ENCODE assay signal across 1 cellular context in genomic region chr6:31806470-31807272, GRCh38.
TF ChIP-seq lines count a peak whose summit lies in the region.

Gene LSM2 (minus strand): TSS chr6:31806966. CDS start chr6:31806757, 209 bp downstream.

TF ChIP-seq in HepG2, 621 proteins besides CTCF, POLR2A, EP300 and RAD21 (continued from another document and continues in another):
- TF ChIP-seq, protein P1, sequence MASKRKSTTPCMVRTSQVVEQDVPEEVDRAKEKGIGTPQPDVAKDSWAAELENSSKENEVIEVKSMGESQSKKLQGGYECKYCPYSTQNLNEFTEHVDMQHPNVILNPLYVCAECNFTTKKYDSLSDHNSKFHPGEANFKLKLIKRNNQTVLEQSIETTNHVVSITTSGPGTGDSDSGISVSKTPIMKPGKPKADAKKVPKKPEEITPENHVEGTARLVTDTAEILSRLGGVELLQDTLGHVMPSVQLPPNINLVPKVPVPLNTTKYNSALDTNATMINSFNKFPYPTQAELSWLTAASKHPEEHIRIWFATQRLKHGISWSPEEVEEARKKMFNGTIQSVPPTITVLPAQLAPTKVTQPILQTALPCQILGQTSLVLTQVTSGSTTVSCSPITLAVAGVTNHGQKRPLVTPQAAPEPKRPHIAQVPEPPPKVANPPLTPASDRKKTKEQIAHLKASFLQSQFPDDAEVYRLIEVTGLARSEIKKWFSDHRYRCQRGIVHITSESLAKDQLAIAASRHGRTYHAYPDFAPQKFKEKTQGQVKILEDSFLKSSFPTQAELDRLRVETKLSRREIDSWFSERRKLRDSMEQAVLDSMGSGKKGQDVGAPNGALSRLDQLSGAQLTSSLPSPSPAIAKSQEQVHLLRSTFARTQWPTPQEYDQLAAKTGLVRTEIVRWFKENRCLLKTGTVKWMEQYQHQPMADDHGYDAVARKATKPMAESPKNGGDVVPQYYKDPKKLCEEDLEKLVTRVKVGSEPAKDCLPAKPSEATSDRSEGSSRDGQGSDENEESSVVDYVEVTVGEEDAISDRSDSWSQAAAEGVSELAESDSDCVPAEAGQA (IDR thresholded peaks at IDR 0.05; ENCODE audit: low read depth): peak; percentile 83
- TF ChIP-seq, protein P1 (CRISPR knock-in tag; IDR thresholded peaks at IDR 0.05; ENCODE audit: borderline replicate concordance): peak; percentile 64; the same call in 1 of the 2 replicates
- TF ChIP-seq ZBTB20 (CRISPR knock-in tag; IDR thresholded peaks at IDR 0.05; ENCODE audit: borderline replicate concordance, low read depth) (peak; percentile 87), MXD4 (CRISPR knock-in tag; IDR thresholded peaks at IDR 0.05) (peak; percentile 96), STAT6 (CRISPR knock-in tag; IDR thresholded peaks at IDR 0.05; ENCODE audit: borderline replicate concordance) (no peak; the same call in 1 of the 2 replicates), ATAD3A (CRISPR knock-in tag; IDR thresholded peaks at IDR 0.05) (no peak), ZNF430 (CRISPR knock-in tag; IDR thresholded peaks at IDR 0.05) (peak; percentile 96), HMG20A (CRISPR knock-in tag; IDR thresholded peaks at IDR 0.05; ENCODE audit: borderline replicate concordance) (no peak; the same call in 1 of the 2 replicates), RFXAP (CRISPR knock-in tag; IDR thresholded peaks at IDR 0.05; ENCODE audit: borderline replicate concordance) (peak; percentile 84), CBFB (CRISPR knock-in tag; IDR thresholded peaks at IDR 0.05) (peak; percentile 83), MED13 (CRISPR knock-in tag; IDR thresholded peaks at IDR 0.05) (0 out of 2 replicates have a peak, but pooled peaks have one; percentile 37), HNRNPUL1 (IDR thresholded peaks at IDR 0.05; ENCODE audit: low read depth, low read length) (peak; percentile 68; the same call in 1 of the 2 replicates), KLF13 (CRISPR knock-in tag; IDR thresholded peaks at IDR 0.05) (no peak), ZNF772 (CRISPR knock-in tag; IDR thresholded peaks at IDR 0.05) (peak; percentile 74), CC2D1A (CRISPR knock-in tag; IDR thresholded peaks at IDR 0.05) (peak; percentile 64; the same call in 1 of the 2 replicates), MED1 (CRISPR knock-in tag; IDR thresholded peaks at IDR 0.05) (peak; percentile 86), ZNF616 (CRISPR knock-in tag; IDR thresholded peaks at IDR 0.05; ENCODE audit: low read depth) (peak; percentile 65; the same call in 1 of the 2 replicates), ZNF75D (CRISPR knock-in tag; IDR thresholded peaks at IDR 0.05; ENCODE audit: borderline replicate concordance) (no peak), REST (IDR thresholded peaks at IDR 0.05; ENCODE audit: borderline replicate concordance in 1 of 2, low read depth in 1 of 2, low read length in 2 of 2) (peak in 1 of 2 experiments; percentile 73; a peak in 2 of 4 replicates), ZKSCAN1 (IDR thresholded peaks at IDR 0.05; ENCODE audit: low read length) (no peak), KAT8 (CRISPR knock-in tag; IDR thresholded peaks at IDR 0.05) (peak; percentile 97), ZMYM4 (CRISPR knock-in tag; IDR thresholded peaks at IDR 0.05) (peak; percentile 89), ERF (CRISPR knock-in tag; IDR thresholded peaks at IDR 0.05) (peak; percentile 89), ZNF615 (CRISPR knock-in tag; IDR thresholded peaks at IDR 0.05; ENCODE audit: borderline replicate concordance) (no peak), TFDP1 (CRISPR knock-in tag; IDR thresholded peaks at IDR 0.05; ENCODE audit: borderline replicate concordance) (peak; percentile 88)
- TF ChIP-seq, protein P2, sequence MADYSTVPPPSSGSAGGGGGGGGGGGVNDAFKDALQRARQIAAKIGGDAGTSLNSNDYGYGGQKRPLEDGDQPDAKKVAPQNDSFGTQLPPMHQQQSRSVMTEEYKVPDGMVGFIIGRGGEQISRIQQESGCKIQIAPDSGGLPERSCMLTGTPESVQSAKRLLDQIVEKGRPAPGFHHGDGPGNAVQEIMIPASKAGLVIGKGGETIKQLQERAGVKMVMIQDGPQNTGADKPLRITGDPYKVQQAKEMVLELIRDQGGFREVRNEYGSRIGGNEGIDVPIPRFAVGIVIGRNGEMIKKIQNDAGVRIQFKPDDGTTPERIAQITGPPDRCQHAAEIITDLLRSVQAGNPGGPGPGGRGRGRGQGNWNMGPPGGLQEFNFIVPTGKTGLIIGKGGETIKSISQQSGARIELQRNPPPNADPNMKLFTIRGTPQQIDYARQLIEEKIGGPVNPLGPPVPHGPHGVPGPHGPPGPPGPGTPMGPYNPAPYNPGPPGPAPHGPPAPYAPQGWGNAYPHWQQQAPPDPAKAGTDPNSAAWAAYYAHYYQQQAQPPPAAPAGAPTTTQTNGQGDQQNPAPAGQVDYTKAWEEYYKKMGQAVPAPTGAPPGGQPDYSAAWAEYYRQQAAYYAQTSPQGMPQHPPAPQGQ (CRISPR knock-in tag; IDR thresholded peaks at IDR 0.05; ENCODE audit: borderline replicate concordance): peak; percentile 67; the same call in 1 of the 2 replicates
- TF ChIP-seq, protein P3, sequence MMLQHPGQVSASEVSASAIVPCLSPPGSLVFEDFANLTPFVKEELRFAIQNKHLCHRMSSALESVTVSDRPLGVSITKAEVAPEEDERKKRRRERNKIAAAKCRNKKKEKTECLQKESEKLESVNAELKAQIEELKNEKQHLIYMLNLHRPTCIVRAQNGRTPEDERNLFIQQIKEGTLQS (CRISPR knock-in tag; IDR thresholded peaks at IDR 0.05): peak; percentile 43; the same call in 1 of the 2 replicates
- TF ChIP-seq, protein P4, sequence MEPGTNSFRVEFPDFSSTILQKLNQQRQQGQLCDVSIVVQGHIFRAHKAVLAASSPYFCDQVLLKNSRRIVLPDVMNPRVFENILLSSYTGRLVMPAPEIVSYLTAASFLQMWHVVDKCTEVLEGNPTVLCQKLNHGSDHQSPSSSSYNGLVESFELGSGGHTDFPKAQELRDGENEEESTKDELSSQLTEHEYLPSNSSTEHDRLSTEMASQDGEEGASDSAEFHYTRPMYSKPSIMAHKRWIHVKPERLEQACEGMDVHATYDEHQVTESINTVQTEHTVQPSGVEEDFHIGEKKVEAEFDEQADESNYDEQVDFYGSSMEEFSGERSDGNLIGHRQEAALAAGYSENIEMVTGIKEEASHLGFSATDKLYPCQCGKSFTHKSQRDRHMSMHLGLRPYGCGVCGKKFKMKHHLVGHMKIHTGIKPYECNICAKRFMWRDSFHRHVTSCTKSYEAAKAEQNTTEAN (CRISPR knock-in tag; conservative IDR thresholded peaks at IDR 0.05): peak; percentile 64
